Comparison of ENCODE assay signal across 18 cellular contexts in genomic region chr11:94857337-94857736, GRCh38.
A peak's percentile ranks its signal among the peaks of the same experiment; 100 is the strongest.
DNase-seq lines count a peak whose midpoint lies in the region; TF ChIP-seq lines count a peak whose summit lies in the region.
"Had no signal": no experiment of that assay in that cellular context is flagged by ENCODE, and none has a peak within 500 bp of the region (broad histone marks: within the 10 kb centered on the region; RNA-seq: fewer than 3 reads in every experiment).

No MANE protein-coding gene starts in this region.

- H3K9ac ChIP-seq in skeletal muscle tissue (ENCODE audit: low read depth in 1 of 3, low read length in 3 of 3) (no peak overlapping the region), smooth muscle cell (ENCODE audit: low read depth) (no peak overlapping the region)
- H3K9ac ChIP-seq: KMS-11 had no signal

- no peak for TF ChIP-seq CTCF in smooth muscle cell (IDR thresholded peaks at IDR 0.05; ENCODE audit: borderline replicate concordance, insufficient read depth, poor library complexity, severe bottlenecking)

- peaks cover 38 to 57% (median 53%) of the 10 kb centered on the region in 3 donors for H3K4me1 ChIP-seq in skeletal muscle tissue (ENCODE audit: control insufficient read depth in 3 of 3, insufficient read depth in 3 of 3, low read length in 3 of 3)
- peaks cover 7% of the 10 kb centered on the region for H3K4me1 ChIP-seq in smooth muscle cell (ENCODE audit: low read depth)
- H3K4me1 ChIP-seq: BE2C had no signal

- H4K20me1 ChIP-seq in smooth muscle cell (ENCODE audit: low read depth): peaks cover 40% of the 10 kb centered on the region

- peaks cover 28% of the 10 kb centered on the region for H3F3A ChIP-seq in smooth muscle cell (ENCODE audit: low read depth)

- peak; percentile 10 for DNase-seq in NCI-H82 (lab: John Stamatoyannopoulos, UW)
- DNase-seq in NCI-H82 treated with DMSO at 0.1 percent for 48 hours (lab: John Stamatoyannopoulos, UW; ENCODE audit: unreplicated experiment): no peak
- DNase-seq in NAMALWA (ENCODE audit: low spot score): peak; percentile 4
- peak; percentile 21 for DNase-seq in germinal center (ENCODE audit: low spot score)
- DNase-seq in smooth muscle cell (lab: John Stamatoyannopoulos, UW; ENCODE audit: unreplicated experiment): no peak
- no peak for DNase-seq in medulla oblongata (ENCODE audit: extremely low spot score)
- no peak for DNase-seq in foreskin melanocyte
- DNase-seq: ACHN, BE2C, HCEC 1CT, NCI-H1092 treated with DMSO at 0.1 percent for 48 hours, NCI-H1436, NCI-H187, NCI-H2081 treated with DMSO at 0.1 percent for 48 hours, NCI-H774 had no signal

- H2AFZ ChIP-seq in smooth muscle cell (ENCODE audit: low read depth): no peak overlapping the region

- peaks cover 42 to 72% (median 66%) of the 10 kb centered on the region in 3 donors for H3K36me3 ChIP-seq in skeletal muscle tissue (ENCODE audit: control insufficient read depth in 3 of 3, insufficient read depth in 3 of 3, low read length in 3 of 3)
- H3K36me3 ChIP-seq in smooth muscle cell (ENCODE audit: low read depth): peaks cover 37% of the 10 kb centered on the region

- 92% methylated on average over 2 of the region's 2 CpGs for WGBS in smooth muscle cell (ENCODE audit: low lambda C conversion rate)

- H3K9me3 ChIP-seq in skeletal muscle tissue (ENCODE audit: control insufficient read depth in 3 of 3, low read length in 3 of 3) (no peaks in the 10 kb centered on the region), smooth muscle cell (replicated peaks; ENCODE audit: low read depth) (no peaks in the 10 kb centered on the region)
- H3K9me3 ChIP-seq: BE2C had no signal

- H3K27ac ChIP-seq in skeletal muscle tissue (ENCODE audit: low read depth, low read length) (peak overlapping the region; percentile 58), smooth muscle cell (ENCODE audit: low read depth) (no peak overlapping the region)
- H3K27ac ChIP-seq: 22Rv1, KMS-11 had no signal

- no peak overlapping the region for H3K4me2 ChIP-seq in smooth muscle cell
- H3K4me2 ChIP-seq: KMS-11 had no signal

- no peaks in the 10 kb centered on the region for H3K27me3 ChIP-seq in skeletal muscle tissue (ENCODE audit: control insufficient read depth in 3 of 3, insufficient read depth in 3 of 3, low read length in 3 of 3)
- H3K27me3 ChIP-seq in smooth muscle cell (ENCODE audit: low read depth): no peaks in the 10 kb centered on the region
- H3K27me3 ChIP-seq: BE2C had no signal

- H3K79me2 ChIP-seq in smooth muscle cell (ENCODE audit: low read depth): peaks cover 21% of the 10 kb centered on the region

- H3K4me3 ChIP-seq in skeletal muscle tissue (ENCODE audit: low read length in 3 of 3) (no peak overlapping the region), smooth muscle cell (no peak overlapping the region)

Comparison
In these comparisons a context has a peak if more than half of its experiments do, and no peak if none do; other contexts are left out.
1. DNase-seq: peak in NCI-H82 (single experiment), NAMALWA (single experiment) and germinal center (single experiment); none in NCI-H82 treated with DMSO at 0.1 percent for 48 hours (single experiment), smooth muscle cell (single experiment), medulla oblongata (single experiment) and foreskin melanocyte (single experiment).